ENCODE assay signal across 13 cellular contexts in the genomic region with DNA sequence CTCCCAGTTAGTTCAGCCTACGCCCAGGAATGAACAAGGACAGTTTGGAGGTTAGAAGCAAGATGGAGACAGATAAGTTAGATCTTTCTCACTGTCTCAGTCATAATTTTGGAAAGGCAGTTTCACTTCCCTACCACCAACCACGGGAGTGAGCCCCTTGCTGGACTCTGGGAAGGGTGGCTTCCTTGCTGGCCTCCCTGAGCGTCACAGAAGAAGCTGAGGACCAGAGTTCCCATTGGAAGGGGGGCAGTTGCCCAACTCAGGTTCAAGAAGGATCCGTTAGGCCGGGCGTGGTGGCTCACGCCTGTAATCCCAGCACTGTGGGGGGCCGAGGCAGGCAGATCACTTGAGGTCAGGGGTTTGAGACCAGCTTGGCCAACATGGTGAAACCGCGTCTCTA.
DNase-seq lines count a peak whose midpoint lies in the region; ATAC-seq and TF ChIP-seq lines count a peak whose summit lies in the region.
"Had no signal": no experiment of that assay in that cellular context is flagged by ENCODE, and none has a peak within 500 bp of the region (broad histone marks: within the 10 kb centered on the region; RNA-seq: fewer than 3 reads in every experiment).

No MANE protein-coding gene starts in this region.

- no peak overlapping the region for H3K4me3 Mint-ChIP-seq in activated CD8-positive, alpha-beta memory T cell treated with anti-CD3 and anti-CD28 coated beads, Interleukin-2, amount 10 ng/mL, durations not matched to agents 7 days and 5 days
- no peak overlapping the region for H3K4me3 Mint-ChIP-seq in activated CD8-positive, alpha-beta T cell treated with anti-CD3 and anti-CD28 coated beads for 36 hours
- H3K4me3 Mint-ChIP-seq in naive thymus-derived CD4-positive, alpha-beta T cell = peak overlapping the region in 5 of 10 donors; percentile 57 to 70 (median 59)
- H3K4me3 Mint-ChIP-seq: H9 had no signal

- peak overlapping the region; percentile 46 for H2AFZ ChIP-seq in Karpas-422 (ENCODE audit: low read length)

- no peak for TF ChIP-seq CTCF in activated CD8-positive, alpha-beta T cell treated with anti-CD3 and anti-CD28 coated beads for 36 hours (IDR thresholded peaks at IDR 0.05)
- no peak for TF ChIP-seq CTCF in WERI-Rb-1 (IDR thresholded peaks at IDR 0.05; ENCODE audit: low read depth, low read length)

- no peak for ATAC-seq in activated CD8-positive, alpha-beta memory T cell treated with anti-CD3 and anti-CD28 coated beads, Interleukin-2, amount 10 ng/mL, durations not matched to agents 7 days and 5 days
- ATAC-seq in activated CD8-positive, alpha-beta T cell treated with anti-CD3 and anti-CD28 coated beads for 36 hours = no peak
- no peak for ATAC-seq in naive thymus-derived CD4-positive, alpha-beta T cell

- CTCF ChIA-PET in activated CD8-positive, alpha-beta memory T cell treated with anti-CD3 and anti-CD28 coated beads, Interleukin-2, amount 10 ng/mL, durations not matched to agents 7 days and 5 days (lab: Charles Lee) = interaction anchor here (0.6 to 2.4 kb wide), 10 partner anchors 10 to 229 kb away, joined by 3 to 9 read pairs (median 3); no protein-coding TSS in a partner anchor
- CTCF ChIA-PET in activated CD8-positive, alpha-beta T cell treated with anti-CD3 and anti-CD28 coated beads for 36 hours (lab: Charles Lee) = no interaction called here
- CTCF ChIA-PET in naive thymus-derived CD4-positive, alpha-beta T cell (lab: Charles Lee) = interaction anchor here (0.7 kb wide), 2 partner anchors 17 to 38 kb away, joined by 3 read pairs; no protein-coding TSS in a partner anchor

- H3K9ac ChIP-seq in Karpas-422 (ENCODE audit: low read length) = peak overlapping the region; percentile 75

- H3K9me3 ChIP-seq in Karpas-422 (ENCODE audit: low read length) (no peaks in the 10 kb centered on the region), WERI-Rb-1 (ENCODE audit: severe bottlenecking) (no peaks in the 10 kb centered on the region)
- no peaks in the 10 kb centered on the region for H3K9me3 ChIP-seq in naive thymus-derived CD4-positive, alpha-beta T cell (ENCODE audit: control insufficient read depth in 2 of 3, low read length in 3 of 3)

- H3K36me3 Mint-ChIP-seq in activated CD8-positive, alpha-beta memory T cell treated with anti-CD3 and anti-CD28 coated beads, Interleukin-2, amount 10 ng/mL, durations not matched to agents 7 days and 5 days = peaks cover 12% of the 10 kb centered on the region
- peaks cover 2% of the 10 kb centered on the region for H3K36me3 Mint-ChIP-seq in activated CD8-positive, alpha-beta T cell treated with anti-CD3 and anti-CD28 coated beads for 36 hours (ENCODE audit: low read depth)
- peaks cover 0 to 8% (median 0%) of the 10 kb centered on the region in 5 donors for H3K36me3 Mint-ChIP-seq in naive thymus-derived CD4-positive, alpha-beta T cell

- intact Hi-C loops in activated CD8-positive, alpha-beta T cell treated with anti-CD3 and anti-CD28 coated beads for 36 hours (cut with micrococcal nuclease) = loop anchor here (5.0 kb wide), 3 partner anchors 36 to 94 kb away; no protein-coding TSS in a partner anchor
- intact Hi-C loops in naive thymus-derived CD4-positive, alpha-beta T cell (cut with micrococcal nuclease) = loop anchor here (5.0 kb wide), 4 partner anchors 106 to 644 kb away; a partner anchor contains a TSS

- peaks cover 79% of the 10 kb centered on the region for H3K4me1 ChIP-seq in Karpas-422 (ENCODE audit: low read length)
- H3K4me1 ChIP-seq in naive thymus-derived CD4-positive, alpha-beta T cell (ENCODE audit: control insufficient read depth in 2 of 2, insufficient read depth in 2 of 2, low read length in 2 of 2) = peaks cover 40 to 47% of the 10 kb centered on the region in 2 donors

- peak overlapping the region; percentile 44 for H3K4me2 ChIP-seq in Karpas-422 (ENCODE audit: low read depth, low read length, poor library complexity, severe bottlenecking)

- DNase-seq in activated CD8-positive, alpha-beta memory T cell treated with anti-CD3 and anti-CD28 coated beads, Interleukin-2, amount 10 ng/mL, durations not matched to agents 7 days and 5 days = no peak
- no peak for DNase-seq in activated CD8-positive, alpha-beta memory T cell treated with anti-CD3 and anti-CD28 coated beads, Interleukin-2, amount 50 U/mL, for 4 hours
- peak; percentile 63 for DNase-seq in Karpas-422
- DNase-seq in activated CD8-positive, alpha-beta T cell treated with anti-CD3 and anti-CD28 coated beads for 36 hours = no peak
- no peak for DNase-seq in naive thymus-derived CD4-positive, alpha-beta T cell
- DNase-seq in WERI-Rb-1 = no peak
- no peak for DNase-seq in NCI-H1417 (lab: John Stamatoyannopoulos, UW)
- no peak for DNase-seq in HCEC 1CT
- DNase-seq: H9, NCI-H2029, NCI-H774, SHP77 treated with DMSO at 0.1 percent for 48 hours had no signal

- H3K27me3 ChIP-seq in Karpas-422 (ENCODE audit: low read length) (no peaks in the 10 kb centered on the region), WERI-Rb-1 (ENCODE audit: insufficient read depth, low read depth, severe bottlenecking) (no peaks in the 10 kb centered on the region)
- no peaks in the 10 kb centered on the region for H3K27me3 ChIP-seq in naive thymus-derived CD4-positive, alpha-beta T cell (ENCODE audit: control insufficient read depth in 2 of 2, insufficient read depth in 2 of 2, low read length in 2 of 2)

- H3K9me3 Mint-ChIP-seq in activated CD8-positive, alpha-beta memory T cell treated with anti-CD3 and anti-CD28 coated beads, Interleukin-2, amount 10 ng/mL, durations not matched to agents 7 days and 5 days (ENCODE audit: low read depth) = no peaks in the 10 kb centered on the region
- no peaks in the 10 kb centered on the region for H3K9me3 Mint-ChIP-seq in activated CD8-positive, alpha-beta T cell treated with anti-CD3 and anti-CD28 coated beads for 36 hours
- H3K9me3 Mint-ChIP-seq in naive thymus-derived CD4-positive, alpha-beta T cell = peaks cover 0 to 5% (median 0%) of the 10 kb centered on the region in 11 donors

- H3K4me3 ChIP-seq in Karpas-422 (ENCODE audit: low read length) = no peak overlapping the region
- no peak overlapping the region for H3K4me3 ChIP-seq in naive thymus-derived CD4-positive, alpha-beta T cell (ENCODE audit: low read length)
- no peak overlapping the region for H3K4me3 ChIP-seq in WERI-Rb-1 (ENCODE audit: low read depth, low read length)
- H3K4me3 ChIP-seq: skin epidermis had no signal

- no peaks in the 10 kb centered on the region for H3K79me2 ChIP-seq in Karpas-422 (ENCODE audit: low read length)

- H3K36me3 ChIP-seq in Karpas-422 (ENCODE audit: insufficient read depth, low read length) (no peaks in the 10 kb centered on the region), WERI-Rb-1 (no peaks in the 10 kb centered on the region)
- no peaks in the 10 kb centered on the region for H3K36me3 ChIP-seq in naive thymus-derived CD4-positive, alpha-beta T cell (ENCODE audit: control insufficient read depth in 2 of 3, insufficient read depth in 3 of 3, low read length in 3 of 3)

- H3K4me1 Mint-ChIP-seq in activated CD8-positive, alpha-beta memory T cell treated with anti-CD3 and anti-CD28 coated beads, Interleukin-2, amount 10 ng/mL, durations not matched to agents 7 days and 5 days = peaks cover 74% of the 10 kb centered on the region
- H3K4me1 Mint-ChIP-seq in activated CD8-positive, alpha-beta T cell treated with anti-CD3 and anti-CD28 coated beads for 36 hours (ENCODE audit: low read depth) = peaks cover 61% of the 10 kb centered on the region
- H3K4me1 Mint-ChIP-seq in naive thymus-derived CD4-positive, alpha-beta T cell = peaks cover 35 to 71% (median 59%) of the 10 kb centered on the region in 7 donors

- POLR2A ChIA-PET in activated CD8-positive, alpha-beta T cell treated with anti-CD3 and anti-CD28 coated beads for 36 hours (lab: Charles Lee) = interaction anchor here (1.6 kb wide), 1 partner anchor 9 kb away, joined by 5 read pairs; no protein-coding TSS in a partner anchor
- POLR2A ChIA-PET in naive thymus-derived CD4-positive, alpha-beta T cell (lab: Charles Lee) = interaction anchor here (0.7 to 1.2 kb wide), 2 partner anchors 67 to 204 kb away, joined by 3 to 5 read pairs; a partner anchor contains a TSS

- peak overlapping the region; percentile 97 for H3K27ac ChIP-seq in Karpas-422 (ENCODE audit: low read length)
- H3K27ac ChIP-seq in naive thymus-derived CD4-positive, alpha-beta T cell (ENCODE audit: low read depth, low read length) = no peak overlapping the region
- H3K27ac ChIP-seq in WERI-Rb-1 = no peak overlapping the region

- no peaks in the 10 kb centered on the region for H3K9me2 ChIP-seq in Karpas-422 (replicated peaks; ENCODE audit: insufficient read depth, low read length)

- H3K27me3 Mint-ChIP-seq in activated CD8-positive, alpha-beta memory T cell treated with anti-CD3 and anti-CD28 coated beads, Interleukin-2, amount 10 ng/mL, durations not matched to agents 7 days and 5 days = no peaks in the 10 kb centered on the region
- no peaks in the 10 kb centered on the region for H3K27me3 Mint-ChIP-seq in activated CD8-positive, alpha-beta T cell treated with anti-CD3 and anti-CD28 coated beads for 36 hours
- H3K27me3 Mint-ChIP-seq in naive thymus-derived CD4-positive, alpha-beta T cell = no peaks in the 10 kb centered on the region

- no peaks in the 10 kb centered on the region for H4K20me1 ChIP-seq in Karpas-422 (ENCODE audit: insufficient read depth, low read depth, low read length)

- H3K27ac Mint-ChIP-seq in activated CD8-positive, alpha-beta memory T cell treated with anti-CD3 and anti-CD28 coated beads, Interleukin-2, amount 10 ng/mL, durations not matched to agents 7 days and 5 days = peak overlapping the region; percentile 95
- H3K27ac Mint-ChIP-seq in activated CD8-positive, alpha-beta T cell treated with anti-CD3 and anti-CD28 coated beads for 36 hours = peak overlapping the region; percentile 13
- peak overlapping the region; percentile 37 to 96 (median 85) for H3K27ac Mint-ChIP-seq in naive thymus-derived CD4-positive, alpha-beta T cell

Comparison
In these comparisons a context has a peak if more than half of its experiments do, and no peak if none do; other contexts are left out.
1. H3K27ac Mint-ChIP-seq: peak in every context shown above with its lines; median percentile 95 in activated CD8-positive, alpha-beta memory T cell treated with anti-CD3 and anti-CD28 coated beads, Interleukin-2, amount 10 ng/mL, durations not matched to agents 7 days and 5 days; 85 in naive thymus-derived CD4-positive, alpha-beta T cell; 13 in activated CD8-positive, alpha-beta T cell treated with anti-CD3 and anti-CD28 coated beads for 36 hours.